Comparison of ENCODE assay signal across 8 cellular contexts in genomic region chr7:74269757-74270277, GRCh38. TPM values are rescaled to one million over a fixed set of nuclear protein-coding genes. Genes with fewer than 3 reads are reported as not detected.
DNase-seq lines count a peak whose midpoint lies in the region; ATAC-seq lines count a peak whose summit lies in the region.

No MANE protein-coding gene starts in this region.

- H3K27me3 ChIP-seq in esophagus (ENCODE audit: control insufficient read depth in 1 of 2, insufficient read depth in 2 of 2, low read length in 2 of 2): no peaks in the 10 kb centered on the region
- H3K27me3 ChIP-seq in mucosa of stomach (ENCODE audit: control insufficient read depth, insufficient read depth, low read length): no peaks in the 10 kb centered on the region

- peak overlapping the region; percentile 66 for H3K4me3 Mint-ChIP-seq in stimulated activated naive CD8-positive, alpha-beta T cell treated with anti-CD3 and anti-CD28 coated beads, Interleukin-15, Interleukin-2, amounts not matched to agents 100 ng/mL and 50 ng/mL, for 24 hours

- H3K27me3 Mint-ChIP-seq in stimulated activated naive CD8-positive, alpha-beta T cell treated with anti-CD3 and anti-CD28 coated beads, Interleukin-15, Interleukin-2, amounts not matched to agents 100 ng/mL and 50 ng/mL, for 24 hours: peaks cover 3% of the 10 kb centered on the region

- H3K36me3 ChIP-seq in esophagus (ENCODE audit: control insufficient read depth in 2 of 2, insufficient read depth in 2 of 2, low read length in 1 of 2) (no peaks in the 10 kb centered on the region), mucosa of stomach (ENCODE audit: control insufficient read depth, insufficient read depth, low read length) (no peaks in the 10 kb centered on the region)

- ATAC-seq in HG03159 (IDR thresholded peaks at IDR 0.05; ENCODE audit: unreplicated experiment) (peak; percentile 36), HG03280 (IDR thresholded peaks at IDR 0.05; ENCODE audit: unreplicated experiment) (no peak)

- 1% methylated on average over 17 of the region's 17 CpGs for WGBS in esophagus, 2 donors

- H3K27ac ChIP-seq in esophagus (ENCODE audit: low read depth in 2 of 2, low read length in 1 of 2): peak overlapping the region in 1 of 2 donors; percentile 22

- no peak overlapping the region for H3K27ac Mint-ChIP-seq in stimulated activated naive CD8-positive, alpha-beta T cell treated with anti-CD3 and anti-CD28 coated beads, Interleukin-15, Interleukin-2, amounts not matched to agents 100 ng/mL and 50 ng/mL, for 24 hours

- H3K9me3 ChIP-seq in esophagus (ENCODE audit: control insufficient read depth in 2 of 2, insufficient read depth in 1 of 2, low read depth in 1 of 2, low read length in 1 of 2): no peaks in the 10 kb centered on the region
- no peaks in the 10 kb centered on the region for H3K9me3 ChIP-seq in mucosa of stomach (ENCODE audit: control insufficient read depth, low read length)

- peak overlapping the region; percentile 68 for H3K9ac ChIP-seq in mucosa of stomach (ENCODE audit: low read length)

- H3K9me3 Mint-ChIP-seq in stimulated activated naive CD8-positive, alpha-beta T cell treated with anti-CD3 and anti-CD28 coated beads, Interleukin-15, Interleukin-2, amounts not matched to agents 100 ng/mL and 50 ng/mL, for 24 hours: no peaks in the 10 kb centered on the region

- peaks cover 26% of the 10 kb centered on the region for H3K4me1 Mint-ChIP-seq in stimulated activated naive CD8-positive, alpha-beta T cell treated with anti-CD3 and anti-CD28 coated beads, Interleukin-15, Interleukin-2, amounts not matched to agents 100 ng/mL and 50 ng/mL, for 24 hours (ENCODE audit: low read depth)

- H3K4me1 ChIP-seq in esophagus (ENCODE audit: control insufficient read depth in 2 of 2, insufficient read depth in 2 of 2, low read length in 1 of 2) (peaks cover 0 to 4% of the 10 kb centered on the region in 2 donors), mucosa of stomach (ENCODE audit: control insufficient read depth, insufficient read depth, low read length) (peaks cover 4% of the 10 kb centered on the region)

- H3K4me3 ChIP-seq in esophagus (ENCODE audit: low read depth in 1 of 2, low read length in 2 of 2): peak overlapping the region; percentile 54 to 67
- no peak overlapping the region for H3K4me3 ChIP-seq in mucosa of stomach (ENCODE audit: low read length)

- DNase-seq in GDM1 (lab: John Stamatoyannopoulos, UW) (peak; percentile 57), NCI-H774 (lab: John Stamatoyannopoulos, UW) (peak; percentile 74), activated T-cell treated with anti-CD3 and anti-CD28 coated beads for 1 hour (ENCODE audit: low read depth) (peak; percentile 47)

- H3K36me3 Mint-ChIP-seq in stimulated activated naive CD8-positive, alpha-beta T cell treated with anti-CD3 and anti-CD28 coated beads, Interleukin-15, Interleukin-2, amounts not matched to agents 100 ng/mL and 50 ng/mL, for 24 hours (ENCODE audit: low read depth): no peaks in the 10 kb centered on the region

RNA-seq across cellular contexts. Expression of gene RFC2, which starts 15.6 kb away (rescaled TPM):
- 10 to 100 TPM; 20.0 to 26.7 TPM for polyA plus RNA-seq in esophagus

RNA-seq across cellular contexts. Expression of gene CLIP2, which starts 19.4 kb away (rescaled TPM):
- polyA plus RNA-seq in esophagus: 1 to 10 TPM; 5.5 to 6.3 TPM
